In genomic region chr22:29216873-29217666, GRCh38 we compare ENCODE assay signal across 12 cellular contexts. TPM values are rescaled to one million over a fixed set of nuclear protein-coding genes. Genes with fewer than 3 reads are reported as not detected.
DNase-seq lines count a peak whose midpoint lies in the region; ATAC-seq and TF ChIP-seq lines count a peak whose summit lies in the region.
"Had no signal": no experiment of that assay in that cellular context is flagged by ENCODE, and none has a peak within 500 bp of the region (broad histone marks: within the 10 kb centered on the region; RNA-seq: fewer than 3 reads in every experiment).

No MANE protein-coding gene starts in this region.

- BruUV-seq in PC-9 (replicated peaks; lab: Mats Ljungman, UMichigan), result no TSS peak

- peaks cover 14% of the 10 kb centered on the region for H3K79me2 ChIP-seq in DND-41 (ENCODE audit: insufficient read depth, low read length)
- no peaks in the 10 kb centered on the region for H3K79me2 ChIP-seq in osteoblast (ENCODE audit: insufficient read depth, low read length)
- H3K79me2 ChIP-seq in PC-9 (ENCODE audit: low read depth), result no peaks in the 10 kb centered on the region

- CTCF ChIA-PET in PC-9 (lab: Charles Lee), result no interaction called here

- TF ChIP-seq CTCF in DND-41 (IDR thresholded peaks at IDR 0.05; ENCODE audit: borderline replicate concordance, extremely low read depth, low read length, poor library complexity, severe bottlenecking) (no peak), fibroblast of the aortic adventitia (IDR thresholded peaks at IDR 0.05; ENCODE audit: insufficient read depth, low read length) (no peak), osteoblast (IDR thresholded peaks at IDR 0.05; ENCODE audit: extremely low read depth, low read depth, low read length) (no peak), PC-9 (conservative IDR thresholded peaks at IDR 0.05) (no peak), WERI-Rb-1 (IDR thresholded peaks at IDR 0.05; ENCODE audit: low read depth, low read length) (no peak), esophagus muscularis mucosa (IDR thresholded peaks at IDR 0.05) (no peak)

- H3K9ac ChIP-seq in DND-41 (ENCODE audit: low read depth, low read length), result no peak overlapping the region

- TF ChIP-seq EP300 in esophagus muscularis mucosa (IDR thresholded peaks at IDR 0.05), result no peak

- peaks cover 32% of the 10 kb centered on the region for H4K20me1 ChIP-seq in DND-41 (ENCODE audit: insufficient read depth, low read length)
- no peaks in the 10 kb centered on the region for H4K20me1 ChIP-seq in osteoblast (ENCODE audit: insufficient read depth, low read length)
- no peaks in the 10 kb centered on the region for H4K20me1 ChIP-seq in PC-9 (ENCODE audit: insufficient read depth)

- H3K36me3 ChIP-seq in DND-41 (ENCODE audit: insufficient read depth, low read length), result peaks cover 68% of the 10 kb centered on the region
- no peaks in the 10 kb centered on the region for H3K36me3 ChIP-seq in osteoblast (ENCODE audit: insufficient read depth, low read length)
- no peaks in the 10 kb centered on the region for H3K36me3 ChIP-seq in PC-9 (ENCODE audit: low read depth)
- no peaks in the 10 kb centered on the region for H3K36me3 ChIP-seq in WERI-Rb-1
- H3K36me3 ChIP-seq in esophagus muscularis mucosa, result no peaks in the 10 kb centered on the region

- H3K4me3 ChIP-seq in DND-41 (ENCODE audit: low read depth in 1 of 2, low read length in 2 of 2) (no peak overlapping the region), fibroblast of the aortic adventitia (ENCODE audit: low read depth, low read length) (no peak overlapping the region), osteoblast (ENCODE audit: insufficient read depth, low read length) (no peak overlapping the region), PC-9 (no peak overlapping the region), WERI-Rb-1 (ENCODE audit: low read depth, low read length) (no peak overlapping the region), esophagus muscularis mucosa (no peak overlapping the region)

- peak; percentile 20; the same call in 1 of the 3 replicates for ATAC-seq in DND-41 (ENCODE audit: insufficient read depth, low read depth)

- POLR2A ChIA-PET in PC-9 (lab: Charles Lee; ENCODE audit: unreplicated experiment), result interaction anchor here (0.5 kb wide), 1 partner anchor 460 kb away, joined by 3 read pairs; no protein-coding TSS in a partner anchor

- DNase-seq in DND-41, result no peak
- DNase-seq in NCI-H226, result peak; percentile 20
- DNase-seq in fibroblast of the aortic adventitia (ENCODE audit: low read depth), result peak; percentile 43
- peak; percentile 86 for DNase-seq in osteoblast (ENCODE audit: insufficient read length, low spot score, missing footprints)
- no peak for DNase-seq in PC-9
- no peak for DNase-seq in WERI-Rb-1
- DNase-seq in activated CD8-positive, alpha-beta memory T cell treated with anti-CD3 and anti-CD28 coated beads, Interleukin-2, amount 50 U/mL, for 4 hours, result no peak
- no peak for DNase-seq in esophagus muscularis mucosa (ENCODE audit: extremely low spot score)
- DNase-seq: dermis blood vessel endothelial cell, DMS79 treated with DMSO at 0.1 percent for 48 hours, HFFc6, NCI-H1930 had no signal

- H3K9me2 ChIP-seq in PC-9 (ENCODE audit: insufficient read depth), result no peaks in the 10 kb centered on the region

- H2AFZ ChIP-seq in DND-41 (ENCODE audit: low read depth, low read length), result no peak overlapping the region
- H2AFZ ChIP-seq in osteoblast (ENCODE audit: low read length), result no peak overlapping the region
- no peak overlapping the region for H2AFZ ChIP-seq in PC-9

- H3K27ac ChIP-seq in DND-41 (ENCODE audit: low read length) (peak overlapping the region; percentile 56; the same call in 1 of the 2 replicates), osteoblast (ENCODE audit: low read depth, low read length) (no peak overlapping the region), PC-9 (no peak overlapping the region), WERI-Rb-1 (no peak overlapping the region), esophagus muscularis mucosa (replicated peaks in 1 of 4) (no peak overlapping the region)

- H3K4me1 ChIP-seq in DND-41 (ENCODE audit: insufficient read depth, low read length) (0 out of 2 replicates have a peak, but pooled peaks cover 4% of the 10 kb centered on the region), osteoblast (ENCODE audit: insufficient read depth, low read length) (no peaks in the 10 kb centered on the region), PC-9 (replicated peaks; ENCODE audit: insufficient read depth) (no peaks in the 10 kb centered on the region), esophagus muscularis mucosa (peaks cover 0 to 8% (median 6%) of the 10 kb centered on the region in 4 donors)

- H3K9me3 ChIP-seq in DND-41 (ENCODE audit: insufficient read depth, low read length, severe bottlenecking) (no peaks in the 10 kb centered on the region), osteoblast (ENCODE audit: low read depth, low read length) (no peaks in the 10 kb centered on the region), PC-9 (ENCODE audit: insufficient read depth, low read depth) (no peaks in the 10 kb centered on the region), WERI-Rb-1 (ENCODE audit: severe bottlenecking) (no peaks in the 10 kb centered on the region), esophagus muscularis mucosa (no peaks in the 10 kb centered on the region)

- H3F3A ChIP-seq in PC-9 (ENCODE audit: insufficient read depth, low read depth), result no peaks in the 10 kb centered on the region

- TF ChIP-seq POLR2A in esophagus muscularis mucosa (IDR thresholded peaks at IDR 0.05; ENCODE audit: low read depth), result no peak

- intact Hi-C loops in PC-9 (cut with micrococcal nuclease; ENCODE audit: unreplicated experiment), result no loop called here
- intact Hi-C loops in esophagus muscularis mucosa (cut with DNase I), result no loop called here

- 77% methylated on average over 14 of the region's 14 CpGs for WGBS in esophagus muscularis mucosa

- no peak overlapping the region for H3K4me2 ChIP-seq in DND-41 (ENCODE audit: insufficient read depth, low read length)
- no peak overlapping the region for H3K4me2 ChIP-seq in osteoblast (ENCODE audit: insufficient read depth, low read length)
- no peak overlapping the region for H3K4me2 ChIP-seq in PC-9

- H3K27me3 ChIP-seq in DND-41 (ENCODE audit: insufficient read depth, low read length, poor library complexity), result no peaks in the 10 kb centered on the region
- H3K27me3 ChIP-seq in osteoblast (ENCODE audit: insufficient read depth, low read length), result peaks cover 7% of the 10 kb centered on the region
- peaks cover 13% of the 10 kb centered on the region; the same call in 1 of the 2 replicates for H3K27me3 ChIP-seq in PC-9 (ENCODE audit: insufficient read depth, low read depth)
- no peaks in the 10 kb centered on the region for H3K27me3 ChIP-seq in WERI-Rb-1 (ENCODE audit: insufficient read depth, low read depth, severe bottlenecking)
- H3K27me3 ChIP-seq in esophagus muscularis mucosa, result no peaks in the 10 kb centered on the region

RNA-seq across cellular contexts. Expression of gene EMID1, which starts 11.4 kb away (rescaled TPM):
- total RNA-seq in fibroblast of the aortic adventitia (ENCODE audit: low replicate concordance), result 0.08 TPM in 1 of 2 replicates, not detected in the other
- under 0.01 and 0.29 TPM in 2 replicates for total RNA-seq in osteoblast
- 1.1 and 3.1 TPM in 2 replicates for total RNA-seq in PC-9 (2021)
- 1 to 10 TPM in 2 of 4 donors, under 1 TPM in 2; 0.65 to 4.0 (median 0.93) TPM for total RNA-seq in esophagus muscularis mucosa
- total RNA-seq: HFFc6 had no signal

RNA-seq across cellular contexts. Expression of gene RHBDD3, which starts 50.7 kb away (rescaled TPM):
- total RNA-seq in fibroblast of the aortic adventitia (ENCODE audit: low replicate concordance) (22.0 and 29.8 TPM in 2 replicates), osteoblast (25.0 and 32.7 TPM in 2 replicates), PC-9 (2021) (17.6 and 21.9 TPM in 2 replicates), esophagus muscularis mucosa (10 to 100 TPM; 12.6 to 23.5 (median 20.7) TPM)

RNA-seq across cellular contexts. Expression of gene EWSR1, which starts 51.0 kb away (rescaled TPM):
- total RNA-seq in fibroblast of the aortic adventitia (ENCODE audit: low replicate concordance), result 108 and 176 TPM in 2 replicates
- 139 and 148 TPM in 2 replicates for total RNA-seq in osteoblast
- total RNA-seq in PC-9 (2021), result 136 and 200 TPM in 2 replicates
- total RNA-seq in esophagus muscularis mucosa, result 100 to 1,000 TPM; 183 to 203 (median 198) TPM

Comparison
In these comparisons a context has a peak if more than half of its experiments do, and no peak if none do; other contexts are left out.
1. DNase-seq: peak in NCI-H226 (single experiment), fibroblast of the aortic adventitia (single experiment) and osteoblast (single experiment); none in DND-41 (single experiment), PC-9 (0 of 2), WERI-Rb-1 (single experiment), activated CD8-positive, alpha-beta memory T cell treated with anti-CD3 and anti-CD28 coated beads, Interleukin-2, amount 50 U/mL, for 4 hours (single experiment) and esophagus muscularis mucosa (single experiment).